ENCODE assay signal across 40 cellular contexts in genomic region chr7:52080493-52080892, GRCh38.
"Had no signal": no experiment of that assay in that cellular context is flagged by ENCODE, and none has a peak within 500 bp of the region (broad histone marks: within the 10 kb centered on the region; RNA-seq: fewer than 3 reads in every experiment).

No MANE protein-coding gene starts in this region.

- ATAC-seq: activated CD8-positive, alpha-beta T cell treated with anti-CD3 and anti-CD28 coated beads for 36 hours; activated naive CD4-positive, alpha-beta T cell treated with anti-CD3 and anti-CD28 coated beads, Interleukin-2, amount 50 U/mL, for 72 hours; activated T-cell treated with anti-CD3 and anti-CD28 coated beads, Interleukin-2, amount 50 U/mL, for 4 hours; activated T-cell treated with anti-CD3 and anti-CD28 coated beads, Interleukin-2, amount 50 U/mL, for 72 hours; activated T-helper 17 cell treated with anti-CD3 and anti-CD28 coated beads, Interleukin-2, amount 50 U/mL, for 72 hours; body of pancreas had no signal

- H3K27ac ChIP-seq: adrenal gland, body of pancreas, brain microvascular endothelial cell, breast epithelium, cardiac muscle cell, VCaP had no signal

- H3K4me1 ChIP-seq: adrenal gland, body of pancreas, breast epithelium had no signal

- H3K36me3 Mint-ChIP-seq: activated CD4-positive, alpha-beta memory T cell treated with anti-CD3 and anti-CD28 coated beads for 36 hours; activated naive CD4-positive, alpha-beta T cell treated with anti-CD3 and anti-CD28 coated beads, Interleukin-2, amount 50 U/mL, for 72 hours; activated naive CD8-positive, alpha-beta T cell treated with anti-CD3 and anti-CD28 coated beads for 36 hours had no signal

- H3K9me3 ChIP-seq: adrenal gland, body of pancreas, breast epithelium had no signal

- H3K27ac Mint-ChIP-seq: activated B cell treated with CpG ODN at 0.5 μM for 24 hours; activated CD4-positive, alpha-beta memory T cell treated with anti-CD3 and anti-CD28 coated beads for 36 hours; activated CD4-positive, alpha-beta T cell treated with anti-CD3 and anti-CD28 coated beads, Interleukin-2, amount 10 ng/mL, durations not matched to agents 24 days and 14 days; activated CD8-positive, alpha-beta T cell treated with anti-CD3 and anti-CD28 coated beads for 36 hours; activated naive CD4-positive, alpha-beta T cell treated with anti-CD3 and anti-CD28 coated beads for 36 hours; activated naive CD4-positive, alpha-beta T cell treated with anti-CD3 and anti-CD28 coated beads, Interleukin-2, amount 50 U/mL, for 72 hours; activated naive CD8-positive, alpha-beta T cell treated with anti-CD3 and anti-CD28 coated beads for 36 hours; activated T-cell treated with anti-CD3 and anti-CD28 coated beads, Interleukin-2, amount 50 U/mL, for 72 hours; activated T-helper 1 cell treated with anti-CD3 and anti-CD28 coated beads, Interleukin-12 subunit alpha, Interleukin-12 subunit beta, Interleukin-2, Interleukin-4 antibody, amounts not matched to agents 30 ng/mL and 10 ng/mL and 1 ng/mL, durations not matched to agents 14 hours and 24 hours and 36 hours; activated T-helper 17 cell treated with anti-CD3 and anti-CD28 coated beads, Interleukin-2, amount 50 U/mL, for 72 hours; T-helper 1 cell treated with Interleukin-12 subunit alpha and Interleukin-12 subunit beta and Interleukin-4 antibody, amounts not matched to agents 30 μg/mL and 1 μg/mL, for 36 hours; T-helper 2 cell treated with Interferon-gamma antibody and Interleukin-4, amounts not matched to agents 5 μg/mL and 100 μg/mL, for 36 hours had no signal

- H3K27me3 Mint-ChIP-seq: activated B cell treated with CpG ODN at 0.5 μM for 24 hours; activated CD4-positive, alpha-beta memory T cell treated with anti-CD3 and anti-CD28 coated beads for 36 hours; activated CD4-positive, alpha-beta T cell treated with anti-CD3 and anti-CD28 coated beads, Interleukin-2, amount 10 ng/mL, durations not matched to agents 24 days and 14 days; activated CD8-positive, alpha-beta T cell treated with anti-CD3 and anti-CD28 coated beads for 36 hours; activated naive CD8-positive, alpha-beta T cell treated with anti-CD3 and anti-CD28 coated beads for 36 hours; activated T-helper 17 cell treated with anti-CD3 and anti-CD28 coated beads, Interleukin-2, amount 50 U/mL, for 72 hours; central memory CD8-positive, alpha-beta T cell had no signal

- DNase-seq: activated B cell treated with CpG ODN at 0.5 μM for 24 hours; activated CD4-positive, alpha-beta memory T cell treated with anti-CD3 and anti-CD28 coated beads for 36 hours; activated CD4-positive, alpha-beta T cell treated with anti-CD3 and anti-CD28 coated beads for 4 hours; activated CD4-positive, alpha-beta T cell treated with anti-CD3 and anti-CD28 coated beads, Interleukin-2, amount 10 ng/mL, durations not matched to agents 24 days and 14 days; activated CD4-positive, alpha-beta T cell treated with anti-CD3 and anti-CD28 coated beads, Interleukin-2, amount 50 U/mL, for 1 hour; activated CD4-positive, alpha-beta T cell treated with anti-CD3 and anti-CD28 coated beads, Interleukin-2, amount 50 U/mL, for 4 hours; activated CD4-positive, CD25-positive, alpha-beta regulatory T cell treated with anti-CD3 and anti-CD28 coated beads, Interleukin-2, amount 50 U/mL, for 72 hours; activated CD8-positive, alpha-beta memory T cell treated with anti-CD3 and anti-CD28 coated beads, Interleukin-2, amount 50 U/mL, for 4 hours; activated CD8-positive, alpha-beta T cell treated with anti-CD3 and anti-CD28 coated beads for 36 hours; activated effector memory CD4-positive, alpha-beta T cell treated with anti-CD3 and anti-CD28 coated beads, Interleukin-2, amount 50 U/mL, for 16 hours; activated gamma-delta T cell treated with Interleukin-2 at 50 U/mL for 16 hours; activated naive CD4-positive, alpha-beta T cell; activated naive CD4-positive, alpha-beta T cell treated with anti-CD3 and anti-CD28 coated beads for 36 hours; activated naive CD4-positive, alpha-beta T cell treated with anti-CD3 and anti-CD28 coated beads, Interleukin-2, amount 50 U/mL, for 16 hours; activated naive CD8-positive, alpha-beta T cell treated with anti-CD3 and anti-CD28 coated beads for 36 hours; activated T-cell treated with anti-CD3 and anti-CD28 coated beads for 4 hours; activated T-cell treated with anti-CD3 and anti-CD28 coated beads, Interleukin-2, amount 50 U/mL, for 1 hour; activated T-cell treated with anti-CD3 and anti-CD28 coated beads, Interleukin-2, amount 50 U/mL, for 4 hours; activated T-cell treated with anti-CD3 and anti-CD28 coated beads, Interleukin-2, amount 50 U/mL, for 72 hours; adrenal gland; amniotic stem cell; aorta; body of pancreas; brain microvascular endothelial cell; caudate nucleus; cerebellar nuclear complex; T-helper 1 cell; T-helper 2 cell; T-helper 9 cell had no signal

- H3K4me1 Mint-ChIP-seq: activated B cell treated with CpG ODN at 0.5 μM for 24 hours; activated CD4-positive, alpha-beta T cell treated with anti-CD3 and anti-CD28 coated beads, Interleukin-2, amount 10 ng/mL, durations not matched to agents 24 days and 14 days; activated naive CD8-positive, alpha-beta T cell treated with anti-CD3 and anti-CD28 coated beads for 36 hours; activated T-helper 17 cell treated with anti-CD3 and anti-CD28 coated beads, Interleukin-2, amount 50 U/mL, for 72 hours; central memory CD8-positive, alpha-beta T cell had no signal

- FAIRE-seq: astrocyte, TTC549 had no signal

- H3K4me3 Mint-ChIP-seq: activated B cell treated with CpG ODN at 0.5 μM for 24 hours; activated CD4-positive, alpha-beta memory T cell treated with anti-CD3 and anti-CD28 coated beads for 36 hours; activated CD4-positive, alpha-beta T cell treated with anti-CD3 and anti-CD28 coated beads, Interleukin-2, amount 10 ng/mL, durations not matched to agents 24 days and 14 days; activated CD8-positive, alpha-beta T cell treated with anti-CD3 and anti-CD28 coated beads for 36 hours; activated naive CD4-positive, alpha-beta T cell treated with anti-CD3 and anti-CD28 coated beads for 36 hours; activated naive CD8-positive, alpha-beta T cell treated with anti-CD3 and anti-CD28 coated beads for 36 hours; activated T-cell treated with anti-CD3 and anti-CD28 coated beads, Interleukin-2, amount 50 U/mL, for 4 hours; activated T-cell treated with anti-CD3 and anti-CD28 coated beads, Interleukin-2, amount 50 U/mL, for 72 hours; activated T-helper 1 cell treated with anti-CD3 and anti-CD28 coated beads, Interleukin-12 subunit alpha, Interleukin-12 subunit beta, Interleukin-2, Interleukin-4 antibody, amounts not matched to agents 30 ng/mL and 10 ng/mL and 1 ng/mL, durations not matched to agents 14 hours and 24 hours and 36 hours; activated T-helper 17 cell treated with anti-CD3 and anti-CD28 coated beads, Interleukin-2, amount 50 U/mL, for 72 hours; central memory CD8-positive, alpha-beta T cell; T-helper 1 cell treated with Interleukin-12 subunit alpha and Interleukin-12 subunit beta and Interleukin-4 antibody, amounts not matched to agents 30 μg/mL and 1 μg/mL, for 36 hours; T-helper 2 cell treated with Interferon-gamma antibody and Interleukin-4, amounts not matched to agents 5 μg/mL and 100 μg/mL, for 36 hours had no signal

- H3K27me3 ChIP-seq: adrenal gland, body of pancreas, brain microvascular endothelial cell, breast epithelium, cardiac muscle cell had no signal

- H3K4me3 ChIP-seq: adrenal gland, body of pancreas, breast epithelium, cardiac muscle cell had no signal

- H3K36me3 ChIP-seq: adrenal gland, brain microvascular endothelial cell, breast epithelium, cardiac muscle cell had no signal
